ENCODE assay signal across 1 cellular context in genomic region chr19:10203686-10204085, GRCh38.
TF ChIP-seq lines count a peak whose summit lies in the region.

No MANE protein-coding gene starts in this region.

TF ChIP-seq in GM23338, 12 proteins besides CTCF, POLR2A, EP300 and RAD21 (continued from another document):
- TF ChIP-seq REST (IDR thresholded peaks at IDR 0.05; ENCODE audit: unreplicated experiment) (no peak), ZNF462 (CRISPR knock-in tag; IDR thresholded peaks at IDR 0.05) (no peak), EZH2phosphoT487 (IDR thresholded peaks at IDR 0.05; ENCODE audit: unreplicated experiment) (no peak), JUNB (IDR thresholded peaks at IDR 0.05; ENCODE audit: unreplicated experiment) (no peak), ZNF331 (CRISPR knock-in tag; IDR thresholded peaks at IDR 0.05; ENCODE audit: low read depth) (no peak), ETS1 (IDR thresholded peaks at IDR 0.05) (no peak), EZH2 (IDR thresholded peaks at IDR 0.05; ENCODE audit: low read depth, unreplicated experiment) (no peak), POLR2AphosphoS5 (IDR thresholded peaks at IDR 0.05; ENCODE audit: low read depth) (no peak)
